In the genomic region with DNA sequence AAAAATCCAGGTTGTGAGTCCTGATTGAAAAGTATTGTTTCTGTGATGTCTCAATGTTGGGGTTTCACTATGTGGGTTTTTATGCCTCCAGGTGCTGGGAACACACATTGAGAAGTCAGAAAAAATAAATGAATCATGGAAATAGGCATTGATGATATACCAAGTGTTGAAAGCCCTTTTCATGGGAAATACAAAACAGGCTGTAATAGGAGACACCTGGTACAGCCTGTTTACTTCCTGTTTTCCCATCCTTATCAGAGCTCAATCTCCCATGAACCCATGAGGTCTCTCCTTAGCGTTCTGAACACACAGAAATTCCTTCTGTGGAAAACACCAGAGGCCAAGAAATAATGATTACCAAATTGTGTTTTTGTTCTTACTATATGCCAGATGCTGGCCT, we compare ENCODE assay signal across 29 cellular contexts.
DNase-seq lines count a peak whose midpoint lies in the region; TF ChIP-seq lines count a peak whose summit lies in the region.
"Had no signal": no experiment of that assay in that cellular context is flagged by ENCODE, and none has a peak within 500 bp of the region (broad histone marks: within the 10 kb centered on the region; RNA-seq: fewer than 3 reads in every experiment).

No MANE protein-coding gene starts in this region.

- H3K4me3 ChIP-seq in epithelial cell of esophagus (ENCODE audit: low read length), result no peak overlapping the region
- H3K4me3 ChIP-seq: lung, skin epidermis had no signal

- TF ChIP-seq CTCF in epithelial cell of esophagus (IDR thresholded peaks at IDR 0.05; ENCODE audit: insufficient read depth, low read depth, low read length, missing control alignments), result no peak

- DNase-seq in DMS53 (lab: John Stamatoyannopoulos, UW) (peak; percentile 43), OCI-M1 (lab: John Stamatoyannopoulos, UW) (peak; percentile 15), epithelial cell of esophagus (ENCODE audit: low read depth) (peak; percentile 56), lung microvascular endothelial cell (ENCODE audit: low read depth in 2 of 2) (peak; percentile 23 to 76), dedifferentiated amniotic fluid mesenchymal stem cell (ENCODE audit: extremely low spot score) (no peak), NCI-H2196 treated with DMSO at 0.1 percent for 48 hours (lab: John Stamatoyannopoulos, UW; ENCODE audit: unreplicated experiment) (no peak), NOMO-1 treated with DMSO at 0.1 percent for 48 hours (lab: John Stamatoyannopoulos, UW; ENCODE audit: unreplicated experiment) (no peak)
- DNase-seq: activated CD4-positive, alpha-beta T cell treated with anti-CD3 and anti-CD28 coated beads for 36 hours; activated CD8-positive, alpha-beta T cell treated with anti-CD3 and anti-CD28 coated beads, Interleukin-2, amount 10 ng/mL, durations not matched to agents 7 days and 5 days; activated naive CD4-positive, alpha-beta T cell treated with anti-CD3 and anti-CD28 coated beads, Interleukin-2, amount 50 U/mL, for 16 hours; amniotic stem cell; brain microvascular endothelial cell; CD8-positive, alpha-beta T cell; effector CD4-positive, alpha-beta T cell; EL; foreskin fibroblast; GOT3; HFFc6; IMR-90; kidney glomerular epithelial cell; NCI-H1048; NCI-H187 treated with DMSO at 0.1 percent for 48 hours; NCI-H2171 treated with DMSO at 0.1 percent for 48 hours; NCI-H526; SHP77; stimulated activated naive CD4-positive, alpha-beta T cell; SW 1271 had no signal

Comparison
In these comparisons a context has a peak if more than half of its experiments do, and no peak if none do; other contexts are left out.
1. DNase-seq: peak in DMS53 (single experiment), OCI-M1 (single experiment), epithelial cell of esophagus (single experiment) and lung microvascular endothelial cell (2 of 2); none in dedifferentiated amniotic fluid mesenchymal stem cell (single experiment), NCI-H2196 treated with DMSO at 0.1 percent for 48 hours (single experiment) and NOMO-1 treated with DMSO at 0.1 percent for 48 hours (single experiment).